In the genomic region with DNA sequence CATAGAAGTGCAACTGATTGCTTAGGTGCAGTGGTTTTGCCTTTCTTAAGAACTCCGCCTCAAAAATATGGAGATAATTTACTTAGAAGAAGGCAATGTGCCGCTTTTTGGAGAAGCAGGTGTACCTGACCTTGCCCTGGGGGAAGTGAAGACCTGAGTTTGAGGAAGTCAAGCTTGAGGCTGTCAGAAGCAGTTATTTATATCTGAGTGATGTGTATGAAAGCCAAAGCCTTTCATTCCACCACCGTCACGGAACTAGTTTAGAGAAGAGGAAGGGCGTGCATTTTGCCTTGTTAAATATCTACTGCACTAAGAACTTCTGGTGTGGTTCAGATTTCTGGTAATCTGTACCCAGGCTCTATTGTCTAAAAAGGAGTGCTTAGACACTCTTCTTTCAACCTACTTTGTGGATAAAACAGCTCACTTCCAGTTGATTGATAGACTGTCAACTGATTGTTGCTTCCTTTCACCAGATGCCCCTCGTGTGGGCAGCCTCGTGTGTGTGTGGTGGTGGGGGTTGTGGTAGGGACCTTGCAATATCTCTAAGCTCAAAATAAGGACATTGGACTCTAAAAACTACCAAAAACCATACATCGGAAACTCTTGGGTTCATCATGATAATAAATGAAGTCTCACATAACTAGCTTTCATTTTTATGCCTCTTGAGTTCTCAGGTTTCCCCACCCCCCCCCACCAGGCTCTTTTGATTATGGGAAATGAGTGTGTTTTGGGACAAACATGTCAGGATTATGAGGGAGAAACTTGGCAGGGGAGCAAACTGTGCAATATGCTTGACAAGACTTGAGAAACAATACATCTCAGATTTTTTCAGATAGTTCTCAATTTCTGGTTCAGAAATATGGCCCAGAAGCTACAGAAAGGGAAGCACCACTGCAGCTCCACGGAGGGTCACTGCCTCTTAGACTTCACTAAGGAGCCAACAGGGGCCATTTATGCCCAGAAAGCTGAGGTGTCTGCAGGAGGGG, we compare ENCODE assay signal across 8 cellular contexts.
A peak's percentile ranks its signal among the peaks of the same experiment; 100 is the strongest.
DNase-seq lines count a peak whose midpoint lies in the region; FAIRE-seq and TF ChIP-seq lines count a peak whose summit lies in the region.

No MANE protein-coding gene starts in this region.

- H3K27ac ChIP-seq in GM23248 (peak overlapping the region; percentile 86), MM.1S (ENCODE audit: low read length) (peak overlapping the region; percentile 100), small intestine (ENCODE audit: low read depth in 1 of 2, low read length in 1 of 2) (peak overlapping the region; percentile 80 to 88)

- no peaks in the 10 kb centered on the region for H3K9me2 ChIP-seq in GM23248 (ENCODE audit: insufficient read depth)
- no peaks in the 10 kb centered on the region for H3K9me2 ChIP-seq in MM.1S (replicated peaks; ENCODE audit: insufficient read depth, low read length)

- H3K9me3 ChIP-seq in GM23248 (ENCODE audit: low read depth) (no peaks in the 10 kb centered on the region), MM.1S (replicated peaks; ENCODE audit: insufficient read depth, low read length) (no peaks in the 10 kb centered on the region), small intestine (ENCODE audit: control insufficient read depth, low read depth) (no peaks in the 10 kb centered on the region)

- H3K36me3 ChIP-seq in GM23248 (ENCODE audit: low read depth) (no peaks in the 10 kb centered on the region), MM.1S (replicated peaks; ENCODE audit: insufficient read depth, low read length) (no peaks in the 10 kb centered on the region), small intestine (ENCODE audit: control insufficient read depth in 2 of 2, insufficient read depth in 2 of 2, low read length in 2 of 2) (no peaks in the 10 kb centered on the region)

- peak; percentile 94 for FAIRE-seq in GM18507 (lab: Jason Lieb, UNC)
- no peak for FAIRE-seq in small intestine (lab: Jason Lieb, UNC)

- in situ Hi-C loops in GM23248 (cut with MboI) = no loop called here

- peak overlapping the region; percentile 62; the same call in 1 of the 2 replicates for H3K9ac ChIP-seq in GM23248
- peak overlapping the region; percentile 88 for H3K9ac ChIP-seq in MM.1S (ENCODE audit: low read length)

- peak overlapping the region; percentile 60; the same call in 1 of the 2 replicates for H3K4me3 ChIP-seq in GM23248
- peak overlapping the region; percentile 47 for H3K4me3 ChIP-seq in MM.1S (ENCODE audit: low read length)
- H3K4me3 ChIP-seq in fibroblast of pulmonary artery (replicated peaks; ENCODE audit: low read depth, low read length) = no peak overlapping the region
- no peak overlapping the region for H3K4me3 ChIP-seq in small intestine (ENCODE audit: low read depth in 1 of 2, low read length in 2 of 2)

- WGBS in GM23248 (ENCODE audit: low coverage in 1 of 2, low lambda C conversion rate in 2 of 2, missing lambda C conversion rate in 2 of 2), 2 experiments = 83 to 88% methylated on average over 9 of the region's 9 CpGs
- 37 to 44% (median 42%) methylated on average over 9 of the region's 9 CpGs for WGBS in small intestine, 3 donors

- H3K79me2 ChIP-seq in GM23248 (ENCODE audit: insufficient read depth) (no peaks in the 10 kb centered on the region), MM.1S (ENCODE audit: low read length) (no peaks in the 10 kb centered on the region)

- H3K4me1 ChIP-seq in GM23248 (ENCODE audit: insufficient read depth) = peaks cover 69% of the 10 kb centered on the region
- peaks cover 28% of the 10 kb centered on the region for H3K4me1 ChIP-seq in MM.1S (ENCODE audit: low read length)
- peaks cover 5 to 23% of the 10 kb centered on the region in 2 donors for H3K4me1 ChIP-seq in small intestine (ENCODE audit: control insufficient read depth in 2 of 2, insufficient read depth in 1 of 2, low read depth in 1 of 2, low read length in 1 of 2)

- TF ChIP-seq CTCF in MM.1S (IDR thresholded peaks at IDR 0.05; ENCODE audit: low read length) (no peak), fibroblast of pulmonary artery (IDR thresholded peaks at IDR 0.05; ENCODE audit: low read length, missing control alignments) (no peak)

- H3K27me3 ChIP-seq in GM23248 (replicated peaks; ENCODE audit: insufficient read depth) = no peaks in the 10 kb centered on the region
- no peaks in the 10 kb centered on the region for H3K27me3 ChIP-seq in MM.1S (replicated peaks; ENCODE audit: insufficient read depth, low read length)
- H3K27me3 ChIP-seq in small intestine (ENCODE audit: control insufficient read depth in 2 of 2, insufficient read depth in 2 of 2, low read length in 2 of 2) = no peaks in the 10 kb centered on the region

- no peaks in the 10 kb centered on the region for H4K20me1 ChIP-seq in GM23248 (ENCODE audit: insufficient read depth)
- H4K20me1 ChIP-seq in MM.1S (ENCODE audit: insufficient read depth, low read length) = no peaks in the 10 kb centered on the region

- peaks cover 50% of the 10 kb centered on the region for H3F3A ChIP-seq in GM23248 (ENCODE audit: insufficient read depth)
- H3F3A ChIP-seq in MM.1S (ENCODE audit: insufficient read depth, low read length) = peaks cover 29% of the 10 kb centered on the region

- H2AFZ ChIP-seq in GM23248 (0 out of 2 replicates have a peak overlapping the region, but pooled peaks have one; percentile 66), MM.1S (ENCODE audit: low read length) (no peak overlapping the region)

- DNase-seq in GM18507 (ENCODE audit: extremely low spot score, insufficient read length, low read depth) (peak; percentile 58), GM23248 (no peak), MM.1S (peak; percentile 81), fibroblast of pulmonary artery (ENCODE audit: low read depth) (peak; percentile 78), small intestine (peak; percentile 46), HPDE6-E6E7 (ENCODE audit: extremely low spot score) (no peak), A172 (ENCODE audit: low spot score) (no peak)
- DNase-seq in activated CD4-positive, alpha-beta T cell treated with anti-CD3 and anti-CD28 coated beads for 48 hours = peak; percentile 64

- H3K4me2 ChIP-seq in GM23248 (ENCODE audit: unreplicated experiment) (peak overlapping the region; percentile 77), MM.1S (ENCODE audit: low read depth, low read length) (peak overlapping the region; percentile 86)

Comparison
In these comparisons a context has a peak if more than half of its experiments do, and no peak if none do; other contexts are left out.
1. DNase-seq: peak in GM18507 (single experiment), MM.1S (single experiment), activated CD4-positive, alpha-beta T cell treated with anti-CD3 and anti-CD28 coated beads for 48 hours (single experiment), fibroblast of pulmonary artery (single experiment) and small intestine (single experiment); none in GM23248 (single experiment), HPDE6-E6E7 (single experiment) and A172 (single experiment).
2. H3K4me3 ChIP-seq: peak in GM23248 (single experiment) and MM.1S (single experiment); none in fibroblast of pulmonary artery (single experiment) and small intestine (0 of 2).
3. Peak in every context shown above with its lines, with median percentiles within 50 percentile points of each other: H3K27ac ChIP-seq.